Comparison of ENCODE assay signal across 19 cellular contexts in the genomic region with DNA sequence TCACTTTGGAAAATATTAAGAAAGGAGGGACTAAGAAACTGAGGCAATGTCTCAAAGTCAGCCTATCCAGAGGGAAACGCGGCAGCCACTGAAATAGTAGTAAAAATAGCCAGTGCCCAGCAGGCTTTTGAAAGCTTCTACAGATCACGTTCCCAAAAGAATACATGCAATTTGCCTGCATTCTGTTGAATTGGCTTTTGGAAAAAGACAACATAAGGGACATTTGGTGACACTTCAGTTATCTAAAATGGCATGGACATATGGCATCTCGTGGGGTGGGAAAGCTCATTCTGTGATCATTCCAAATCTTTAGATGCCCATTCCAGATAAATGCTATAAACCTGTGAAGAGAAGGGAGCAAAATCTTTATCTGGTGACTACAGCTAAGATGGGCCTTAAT.
"Had no signal": no experiment of that assay in that cellular context is flagged by ENCODE, and none has a peak within 500 bp of the region (broad histone marks: within the 10 kb centered on the region; RNA-seq: fewer than 3 reads in every experiment).

No MANE protein-coding gene starts in this region.

- H3K4me2 ChIP-seq: KMS-11 had no signal

- H3K27me3 ChIP-seq: adrenal gland, Peyer's patch had no signal

- H3K27ac ChIP-seq: adrenal gland, KMS-11, Peyer's patch, RWPE1 had no signal

- H3K4me3 ChIP-seq: adrenal gland, Peyer's patch had no signal

- H3K9me3 ChIP-seq: adrenal gland, Peyer's patch had no signal

- H3K9ac ChIP-seq: KMS-11 had no signal

- ATAC-seq: activated CD4-positive, CD25-positive, alpha-beta regulatory T cell treated with anti-CD3 and anti-CD28 coated beads, Interleukin-2, amount 50 U/mL, for 24 hours; activated CD8-positive, alpha-beta T cell treated with anti-CD3 and anti-CD28 coated beads for 36 hours; activated T-cell treated with anti-CD3 and anti-CD28 coated beads, Interleukin-2, amount 50 U/mL, for 72 hours had no signal

- H3K4me1 ChIP-seq: adrenal gland, Peyer's patch had no signal

- H3K36me3 ChIP-seq: adrenal gland, Peyer's patch had no signal

- DNase-seq: activated CD4-positive, alpha-beta T cell treated with anti-CD3 and anti-CD28 coated beads for 4 hours; activated CD8-positive, alpha-beta memory T cell treated with anti-CD3 and anti-CD28 coated beads, Interleukin-2, amount 50 U/mL, for 4 hours; activated CD8-positive, alpha-beta T cell treated with anti-CD3 and anti-CD28 coated beads for 36 hours; activated gamma-delta T cell treated with Interleukin-2 at 50 U/mL for 16 hours; activated naive CD4-positive, alpha-beta T cell treated with anti-CD3 and anti-CD28 coated beads, Interleukin-2, amount 50 U/mL, for 16 hours; activated naive CD8-positive, alpha-beta T cell treated with anti-CD3 and anti-CD28 coated beads, Interleukin-2, amount 10 ng/mL, durations not matched to agents 7 days and 5 days; activated T-cell treated with anti-CD3 and anti-CD28 coated beads, Interleukin-2, amount 50 U/mL, for 72 hours; adrenal gland; anterior cingulate cortex; NCI-H1092; NCI-H1417; NCI-H2029 treated with DMSO at 0.1 percent for 48 hours; NCI-H226; NCI-H69; Peyer's patch; SHP77 treated with DMSO at 0.1 percent for 48 hours had no signal
